ENCODE assay signal across 9 cellular contexts in genomic region chr10:26448706-26449435, GRCh38. TPM values are rescaled to one million over a fixed set of nuclear protein-coding genes. Genes with fewer than 3 reads are reported as not detected.
DNase-seq lines count a peak whose midpoint lies in the region; ATAC-seq and TF ChIP-seq lines count a peak whose summit lies in the region.
"Had no signal": no experiment of that assay in that cellular context is flagged by ENCODE, and none has a peak within 500 bp of the region (broad histone marks: within the 10 kb centered on the region; RNA-seq: fewer than 3 reads in every experiment).

No MANE protein-coding gene starts in this region.

- H3K27ac ChIP-seq in DOHH2 (ENCODE audit: low read depth, low read length) (peak overlapping the region; percentile 93), tibial artery (no peak overlapping the region)
- H3K27ac ChIP-seq: parathyroid adenoma had no signal

- H3K36me3 ChIP-seq in DOHH2 (ENCODE audit: control insufficient read depth, low read length) (peaks cover 85% of the 10 kb centered on the region), tibial artery (no peaks in the 10 kb centered on the region)

- ATAC-seq in GM21390 (IDR thresholded peaks at IDR 0.05; ENCODE audit: unreplicated experiment) (peak; percentile 90), HG03571 (IDR thresholded peaks at IDR 0.05; ENCODE audit: unreplicated experiment) (peak; percentile 76)

- H3K9me2 ChIP-seq in DOHH2 (replicated peaks; ENCODE audit: control insufficient read depth, low read length): no peaks in the 10 kb centered on the region

- peaks cover 97% of the 10 kb centered on the region for H3K79me2 ChIP-seq in DOHH2 (ENCODE audit: control insufficient read depth, low read length)
- H3K79me2 ChIP-seq: parathyroid adenoma had no signal

- H3K4me3 Mint-ChIP-seq in activated T-helper 1 cell treated with anti-CD3 and anti-CD28 coated beads, Interleukin-12 subunit alpha, Interleukin-12 subunit beta, Interleukin-2, Interleukin-4 antibody, amounts not matched to agents 30 ng/mL and 10 ng/mL and 1 ng/mL, durations not matched to agents 14 hours and 24 hours and 36 hours: peak overlapping the region; percentile 68

- intact Hi-C loops in activated T-helper 1 cell treated with anti-CD3 and anti-CD28 coated beads, Interleukin-12 subunit alpha, Interleukin-12 subunit beta, Interleukin-2, Interleukin-4 antibody, amounts not matched to agents 30 ng/mL and 10 ng/mL and 1 ng/mL, durations not matched to agents 14 hours and 24 hours and 36 hours (cut with micrococcal nuclease): loop anchor here (1.0 to 5.0 kb wide), 9 partner anchors 18 to 653 kb away; partner anchors contain the start of genes ABI1, ANKRD26 and PDSS1
- intact Hi-C loops in tibial artery (cut with DNase I; ENCODE audit: low total_unique reads): no loop called here

- TF ChIP-seq CTCF in DOHH2 (IDR thresholded peaks at IDR 0.05; ENCODE audit: low read depth, low read length, poor library complexity, severe bottlenecking) (peak; percentile 24), tibial artery (IDR thresholded peaks at IDR 0.05) (no peak)

- peaks cover 3% of the 10 kb centered on the region; the same call in 1 of the 2 replicates for H3K9me3 ChIP-seq in DOHH2 (ENCODE audit: control insufficient read depth, insufficient read depth, low read length)
- no peaks in the 10 kb centered on the region for H3K9me3 ChIP-seq in tibial artery

- peak overlapping the region; percentile 66 for H3K4me3 ChIP-seq in DOHH2 (ENCODE audit: low read length)
- no peak overlapping the region for H3K4me3 ChIP-seq in tibial artery

- peaks cover 50% of the 10 kb centered on the region for H3K36me3 Mint-ChIP-seq in activated T-helper 1 cell treated with anti-CD3 and anti-CD28 coated beads, Interleukin-12 subunit alpha, Interleukin-12 subunit beta, Interleukin-2, Interleukin-4 antibody, amounts not matched to agents 30 ng/mL and 10 ng/mL and 1 ng/mL, durations not matched to agents 14 hours and 24 hours and 36 hours (ENCODE audit: low read depth)

- DNase-seq in activated T-helper 1 cell treated with anti-CD3 and anti-CD28 coated beads, Interleukin-12 subunit alpha, Interleukin-12 subunit beta, Interleukin-2, Interleukin-4 antibody, amounts not matched to agents 30 ng/mL and 10 ng/mL and 1 ng/mL, durations not matched to agents 14 hours and 24 hours and 36 hours (ENCODE audit: low spot score): peak; percentile 79
- DNase-seq in stimulated activated naive CD4-positive, alpha-beta T cell (lab: John Stamatoyannopoulos, UW): peak; percentile 43 to 90 (median 80)
- DNase-seq in ecto neural progenitor cell (ENCODE audit: low spot score): no peak
- DNase-seq in GM03348 (ENCODE audit: low spot score): no peak
- no peak for DNase-seq in tibial artery

- peaks cover 47% of the 10 kb centered on the region for H3F3A ChIP-seq in DOHH2 (ENCODE audit: control insufficient read depth, insufficient read depth)

- peaks cover 91% of the 10 kb centered on the region for H3K4me1 ChIP-seq in DOHH2 (ENCODE audit: control insufficient read depth, low read length)
- no peaks in the 10 kb centered on the region for H3K4me1 ChIP-seq in tibial artery
- H3K4me1 ChIP-seq: parathyroid adenoma had no signal

- H3K27me3 ChIP-seq in DOHH2 (ENCODE audit: control insufficient read depth, low read length) (no peaks in the 10 kb centered on the region), tibial artery (no peaks in the 10 kb centered on the region)

- H3K4me1 Mint-ChIP-seq in activated T-helper 1 cell treated with anti-CD3 and anti-CD28 coated beads, Interleukin-12 subunit alpha, Interleukin-12 subunit beta, Interleukin-2, Interleukin-4 antibody, amounts not matched to agents 30 ng/mL and 10 ng/mL and 1 ng/mL, durations not matched to agents 14 hours and 24 hours and 36 hours (ENCODE audit: low read depth): peaks cover 67% of the 10 kb centered on the region

- H3K4me2 ChIP-seq in DOHH2 (ENCODE audit: low read length): peak overlapping the region; percentile 80

- H3K27ac Mint-ChIP-seq in activated T-helper 1 cell treated with anti-CD3 and anti-CD28 coated beads, Interleukin-12 subunit alpha, Interleukin-12 subunit beta, Interleukin-2, Interleukin-4 antibody, amounts not matched to agents 30 ng/mL and 10 ng/mL and 1 ng/mL, durations not matched to agents 14 hours and 24 hours and 36 hours: peak overlapping the region; percentile 93

- H3K27me3 Mint-ChIP-seq in activated T-helper 1 cell treated with anti-CD3 and anti-CD28 coated beads, Interleukin-12 subunit alpha, Interleukin-12 subunit beta, Interleukin-2, Interleukin-4 antibody, amounts not matched to agents 30 ng/mL and 10 ng/mL and 1 ng/mL, durations not matched to agents 14 hours and 24 hours and 36 hours (ENCODE audit: insufficient read depth): no peaks in the 10 kb centered on the region

- H3K9me3 Mint-ChIP-seq in activated T-helper 1 cell treated with anti-CD3 and anti-CD28 coated beads, Interleukin-12 subunit alpha, Interleukin-12 subunit beta, Interleukin-2, Interleukin-4 antibody, amounts not matched to agents 30 ng/mL and 10 ng/mL and 1 ng/mL, durations not matched to agents 14 hours and 24 hours and 36 hours: peaks cover 6% of the 10 kb centered on the region

- H4K20me1 ChIP-seq in DOHH2 (ENCODE audit: control insufficient read depth, insufficient read depth, low read depth, low read length): no peaks in the 10 kb centered on the region

RNA-seq across cellular contexts. Expression of gene APBB1IP, which starts 10.7 kb away (rescaled TPM):
- 39.6 and 43.6 TPM in 2 replicates for total RNA-seq in activated T-helper 1 cell treated with anti-CD3 and anti-CD28 coated beads, Interleukin-12 subunit alpha, Interleukin-12 subunit beta, Interleukin-2, Interleukin-4 antibody, amounts not matched to agents 30 ng/mL and 10 ng/mL and 1 ng/mL, durations not matched to agents 14 hours and 24 hours and 36 hours

Comparison
In these comparisons a context has a peak if more than half of its experiments do, and no peak if none do; other contexts are left out.
1. DNase-seq: peak in activated T-helper 1 cell treated with anti-CD3 and anti-CD28 coated beads, Interleukin-12 subunit alpha, Interleukin-12 subunit beta, Interleukin-2, Interleukin-4 antibody, amounts not matched to agents 30 ng/mL and 10 ng/mL and 1 ng/mL, durations not matched to agents 14 hours and 24 hours and 36 hours (single experiment) and stimulated activated naive CD4-positive, alpha-beta T cell (6 of 6); none in ecto neural progenitor cell (single experiment), GM03348 (single experiment) and tibial artery (0 of 2).